Comparison of ENCODE assay signal across 22 cellular contexts in the genomic region with DNA sequence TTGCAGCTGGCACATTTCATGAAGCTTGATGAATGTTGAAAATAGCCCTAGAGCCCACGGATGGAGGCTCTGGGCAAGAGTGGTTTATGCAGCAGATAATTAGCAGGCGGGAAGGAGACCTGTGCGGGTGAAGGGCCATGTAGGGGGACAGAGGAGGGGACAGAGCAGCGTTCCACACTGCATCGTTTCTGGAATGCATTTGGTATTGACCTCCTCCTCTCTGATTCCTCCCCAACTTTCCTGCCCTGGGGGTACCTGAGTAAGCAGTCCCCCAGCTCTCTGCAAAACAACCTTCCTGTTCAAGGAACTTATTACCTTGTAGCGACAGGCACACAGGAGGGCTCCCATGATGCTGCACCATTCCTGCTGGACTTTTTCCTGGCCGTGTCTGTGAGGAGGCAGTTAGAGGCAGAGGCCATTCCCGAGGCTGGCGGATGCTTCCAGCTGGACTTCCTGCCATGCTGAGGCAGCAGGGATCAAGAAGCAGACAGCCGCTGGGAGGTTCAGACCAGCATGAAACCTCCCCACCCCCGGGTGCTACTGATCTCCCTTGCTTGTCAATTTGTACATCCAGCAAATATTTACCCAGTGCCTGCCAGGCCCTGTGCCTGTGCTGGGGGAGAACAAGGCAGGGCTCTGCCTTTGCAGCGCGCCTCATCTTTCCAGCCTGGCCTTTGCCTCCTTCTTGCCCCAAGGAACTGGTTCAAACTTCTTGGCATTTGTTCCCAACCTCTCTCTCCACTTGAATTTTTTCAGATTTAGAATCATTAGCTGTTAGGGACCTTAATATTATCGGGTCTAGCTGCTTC. TPM values are rescaled to one million over a fixed set of nuclear protein-coding genes. Genes with fewer than 3 reads are reported as not detected.
DNase-seq lines count a peak whose midpoint lies in the region; ATAC-seq and TF ChIP-seq lines count a peak whose summit lies in the region.
"Had no signal": no experiment of that assay in that cellular context is flagged by ENCODE, and none has a peak within 500 bp of the region (broad histone marks: within the 10 kb centered on the region; RNA-seq: fewer than 3 reads in every experiment).

No MANE protein-coding gene starts in this region.

- TF ChIP-seq EP300 in suprapubic skin (IDR thresholded peaks at IDR 0.05): no peak

- peaks cover 83% of the 10 kb centered on the region for H3K4me1 Mint-ChIP-seq in dendritic cell treated with granulocyte-macrophage colony-stimulating factor and Interleukin-4, amounts not matched to agents 40 ng/mL and 50 ng/mL, for 4 days (ENCODE audit: low read depth)
- H3K4me1 Mint-ChIP-seq in neural crest cell: peaks cover 25% of the 10 kb centered on the region
- H3K4me1 Mint-ChIP-seq: activated naive CD4-positive, alpha-beta T cell treated with anti-CD3 and anti-CD28 coated beads, Interleukin-2, amount 50 U/mL, for 24 hours had no signal

- 80% methylated on average over 12 of the region's 14 CpGs for WGBS in suprapubic skin

- no peak for ATAC-seq in HG03025 (IDR thresholded peaks at IDR 0.05; ENCODE audit: low FRiP score, unreplicated experiment)
- ATAC-seq: activated CD8-positive, alpha-beta T cell treated with anti-CD3 and anti-CD28 coated beads, Interleukin-2, amount 10 ng/mL, durations not matched to agents 7 days and 5 days; activated T-cell treated with anti-CD3 and anti-CD28 coated beads, Interleukin-2, amount 50 U/mL, for 72 hours; GM12878; right cardiac atrium had no signal

- H3K27ac ChIP-seq in suprapubic skin: no peak overlapping the region
- H3K27ac ChIP-seq: neutrophil had no signal

- H3K27me3 Mint-ChIP-seq in dendritic cell treated with granulocyte-macrophage colony-stimulating factor and Interleukin-4, amounts not matched to agents 40 ng/mL and 50 ng/mL, for 4 days: no peaks in the 10 kb centered on the region
- no peaks in the 10 kb centered on the region for H3K27me3 Mint-ChIP-seq in neural crest cell (ENCODE audit: low read depth)
- H3K27me3 Mint-ChIP-seq: activated naive CD4-positive, alpha-beta T cell treated with anti-CD3 and anti-CD28 coated beads, Interleukin-2, amount 50 U/mL, for 24 hours had no signal

- peaks cover 78% of the 10 kb centered on the region for H3K36me3 Mint-ChIP-seq in dendritic cell treated with granulocyte-macrophage colony-stimulating factor and Interleukin-4, amounts not matched to agents 40 ng/mL and 50 ng/mL, for 4 days (ENCODE audit: low read depth)
- H3K36me3 Mint-ChIP-seq in neural crest cell (ENCODE audit: low read depth): no peaks in the 10 kb centered on the region
- H3K36me3 Mint-ChIP-seq: activated naive CD4-positive, alpha-beta T cell treated with anti-CD3 and anti-CD28 coated beads, Interleukin-2, amount 50 U/mL, for 24 hours had no signal

- H3K27me3 ChIP-seq in suprapubic skin: no peaks in the 10 kb centered on the region
- H3K27me3 ChIP-seq: neutrophil had no signal

- H3K36me3 ChIP-seq in suprapubic skin: peaks cover 4% of the 10 kb centered on the region
- H3K36me3 ChIP-seq: neutrophil had no signal

- TF ChIP-seq CTCF in neural crest cell (conservative IDR thresholded peaks at IDR 0.05) (no peak), suprapubic skin (IDR thresholded peaks at IDR 0.05) (no peak)

- no peak overlapping the region for H3K4me3 ChIP-seq in suprapubic skin
- H3K4me3 ChIP-seq: GM12878 had no signal

- no peak overlapping the region for H3K4me3 Mint-ChIP-seq in dendritic cell treated with granulocyte-macrophage colony-stimulating factor and Interleukin-4, amounts not matched to agents 40 ng/mL and 50 ng/mL, for 4 days
- H3K4me3 Mint-ChIP-seq in neural crest cell: no peak overlapping the region
- H3K4me3 Mint-ChIP-seq: activated CD8-positive, alpha-beta T cell treated with anti-CD3 and anti-CD28 coated beads, Interleukin-2, amount 10 ng/mL, durations not matched to agents 7 days and 5 days; activated naive CD4-positive, alpha-beta T cell treated with anti-CD3 and anti-CD28 coated beads, Interleukin-2, amount 50 U/mL, for 24 hours; activated T-cell treated with anti-CD3 and anti-CD28 coated beads, Interleukin-2, amount 50 U/mL, for 72 hours; HFFc6; T-helper 1 cell treated with Interleukin-12 subunit alpha and Interleukin-12 subunit beta and Interleukin-4 antibody, amounts not matched to agents 30 μg/mL and 1 μg/mL, for 36 hours had no signal

- H3K9me3 Mint-ChIP-seq in dendritic cell treated with granulocyte-macrophage colony-stimulating factor and Interleukin-4, amounts not matched to agents 40 ng/mL and 50 ng/mL, for 4 days: no peaks in the 10 kb centered on the region
- no peaks in the 10 kb centered on the region for H3K9me3 Mint-ChIP-seq in neural crest cell
- H3K9me3 Mint-ChIP-seq: activated naive CD4-positive, alpha-beta T cell treated with anti-CD3 and anti-CD28 coated beads, Interleukin-2, amount 50 U/mL, for 24 hours; activated T-cell treated with anti-CD3 and anti-CD28 coated beads, Interleukin-2, amount 50 U/mL, for 72 hours; HFFc6; T-helper 1 cell treated with Interleukin-12 subunit alpha and Interleukin-12 subunit beta and Interleukin-4 antibody, amounts not matched to agents 30 μg/mL and 1 μg/mL, for 36 hours had no signal

- intact Hi-C loops in dendritic cell treated with granulocyte-macrophage colony-stimulating factor and Interleukin-4, amounts not matched to agents 40 ng/mL and 50 ng/mL, for 4 days (cut with micrococcal nuclease): no loop called here

- H3K9me3 ChIP-seq in suprapubic skin: no peaks in the 10 kb centered on the region
- H3K9me3 ChIP-seq: neutrophil had no signal

- TF ChIP-seq POLR2A in suprapubic skin (IDR thresholded peaks at IDR 0.05): no peak

- peaks cover 11% of the 10 kb centered on the region for H3K4me1 ChIP-seq in suprapubic skin

- H3K27ac Mint-ChIP-seq in dendritic cell treated with granulocyte-macrophage colony-stimulating factor and Interleukin-4, amounts not matched to agents 40 ng/mL and 50 ng/mL, for 4 days: peak overlapping the region; percentile 50
- H3K27ac Mint-ChIP-seq in neural crest cell (ENCODE audit: unreplicated experiment): peak overlapping the region; percentile 72
- H3K27ac Mint-ChIP-seq: activated CD8-positive, alpha-beta T cell treated with anti-CD3 and anti-CD28 coated beads, Interleukin-2, amount 10 ng/mL, durations not matched to agents 7 days and 5 days; activated naive CD4-positive, alpha-beta T cell treated with anti-CD3 and anti-CD28 coated beads, Interleukin-2, amount 50 U/mL, for 24 hours; activated T-cell treated with anti-CD3 and anti-CD28 coated beads, Interleukin-2, amount 50 U/mL, for 72 hours; HFFc6; T-helper 1 cell treated with Interleukin-12 subunit alpha and Interleukin-12 subunit beta and Interleukin-4 antibody, amounts not matched to agents 30 μg/mL and 1 μg/mL, for 36 hours had no signal

- peak; percentile 54 for DNase-seq in DMS153 (lab: John Stamatoyannopoulos, UW)
- peak; percentile 39 for DNase-seq in NCI-H146 treated with DMSO at 0.1 percent for 48 hours (lab: John Stamatoyannopoulos, UW; ENCODE audit: unreplicated experiment)
- DNase-seq in neural crest cell (ENCODE audit: low read depth, low spot score): no peak
- no peak for DNase-seq in suprapubic skin (ENCODE audit: low spot score in 2 of 2)
- no peak for DNase-seq in stimulated activated naive CD4-positive, alpha-beta T cell treated with Interleukin-2 at 50 U/mL for 16 hours (lab: John Stamatoyannopoulos, UW)
- DNase-seq: activated CD4-positive, CD25-positive, alpha-beta regulatory T cell; activated CD8-positive, alpha-beta T cell treated with anti-CD3 and anti-CD28 coated beads, Interleukin-2, amount 10 ng/mL, durations not matched to agents 7 days and 5 days; activated T-cell treated with anti-CD3 and anti-CD28 coated beads, Interleukin-2, amount 50 U/mL, for 72 hours; GDM1; HFFc6; hypothalamus; Kasumi-1; kidney; NCI-H2227 treated with DMSO at 0.1 percent for 48 hours; right cardiac atrium; stimulated activated naive CD4-positive, alpha-beta T cell had no signal

RNA-seq across cellular contexts. Expression of a gene that starts 28.7 kb away (rescaled TPM):
- total RNA-seq in neural crest cell (5.3 and 6.0 TPM in 2 replicates), suprapubic skin (1 to 10 TPM; 1.3 to 2.8 (median 2.2) TPM)

RNA-seq across cellular contexts. Expression of a gene that starts 48.9 kb away (rescaled TPM):
- 2.0 and 2.6 TPM in 2 replicates for total RNA-seq in neural crest cell
- 1 to 10 TPM in 3 of 4 donors, under 1 TPM in 1; 0.72 to 4.1 (median 2.2) TPM for total RNA-seq in suprapubic skin

Comparison
In these comparisons a context has a peak if more than half of its experiments do, and no peak if none do; other contexts are left out.
1. DNase-seq: peak in DMS153 (single experiment) and NCI-H146 treated with DMSO at 0.1 percent for 48 hours (single experiment); none in neural crest cell (single experiment), suprapubic skin (0 of 2) and stimulated activated naive CD4-positive, alpha-beta T cell treated with Interleukin-2 at 50 U/mL for 16 hours (single experiment).